In genomic region chr7:13068032-13068431, GRCh38 we compare ENCODE assay signal across 9 cellular contexts.
"Had no signal": no experiment of that assay in that cellular context is flagged by ENCODE, and none has a peak within 500 bp of the region (broad histone marks: within the 10 kb centered on the region; RNA-seq: fewer than 3 reads in every experiment).

No MANE protein-coding gene starts in this region.

- H3K9me3 ChIP-seq: HAP-1 had no signal

- H3K27ac ChIP-seq: HL-60 had no signal

- DNase-seq: H7, HFFc6, Kasumi-1, KG1 had no signal

- FAIRE-seq: H1 had no signal

- H3K36me3 ChIP-seq: HAP-1 had no signal

- H3K4me2 ChIP-seq: GM23338 had no signal

- ATAC-seq: HCT116 had no signal

- H3K4me1 ChIP-seq: HAP-1 had no signal

- H3K4me3 ChIP-seq: GM23338, HAP-1 had no signal
